8 cellular contexts compared by ENCODE assay signal in genomic region chr1:148522561-148523204, GRCh38. TPM values are rescaled to one million over a fixed set of nuclear protein-coding genes. Genes with fewer than 3 reads are reported as not detected.
DNase-seq lines count a peak whose midpoint lies in the region; ATAC-seq, FAIRE-seq and TF ChIP-seq lines count a peak whose summit lies in the region.
"Not testable (repeated sequence)": the region's sequence is repeated elsewhere in the genome, so short reads cannot be mapped to it uniquely, and the experiment has no call there.

No MANE protein-coding gene starts in this region.

- peak overlapping the region in 1 of 2 donors; percentile 51 for H3K9ac ChIP-seq in kidney (ENCODE audit: low read length in 2 of 2)

- not testable (repeated sequence) for H3K27me3 ChIP-seq in ACC112 (ENCODE audit: insufficient read depth, low read length)

- not testable (repeated sequence) for H3K9me3 ChIP-seq in kidney (ENCODE audit: control insufficient read depth in 1 of 2, low read length in 2 of 2)

- not testable (repeated sequence) for H3K79me2 ChIP-seq in ACC112 (ENCODE audit: control insufficient read depth, insufficient read depth, low read length, unreplicated experiment)

- not testable (repeated sequence) for H3K4me1 ChIP-seq in ACC112 (ENCODE audit: control insufficient read depth, insufficient read depth, low read length, unreplicated experiment); kidney (ENCODE audit: control insufficient read depth in 1 of 2, insufficient read depth in 1 of 2, low read depth in 1 of 2, low read length in 2 of 2)

- not testable (repeated sequence) for H2AFZ ChIP-seq in ACC112 (ENCODE audit: low read length, unreplicated experiment)

- intact Hi-C loops in kidney (cut with DNase I): not testable (repeated sequence)

- FAIRE-seq in kidney (lab: Jason Lieb, UNC): not testable (repeated sequence)

- ATAC-seq in GM18907 (IDR thresholded peaks at IDR 0.05; ENCODE audit: unreplicated experiment) (peak; percentile 91), HG03095 (IDR thresholded peaks at IDR 0.05; ENCODE audit: unreplicated experiment) (peak; percentile 74)

- DNase-seq in NCI-H345 (lab: John Stamatoyannopoulos, UW) (peak; percentile 99), kidney (peak; percentile 94), smooth muscle cell of the brain vasculature (ENCODE audit: low read depth, low spot score) (peak; percentile 94)
- peak; percentile 81 for DNase-seq in activated CD4-positive, CD25-positive, alpha-beta regulatory T cell treated with anti-CD3 and anti-CD28 coated beads, Interleukin-2, amount 50 U/mL, for 16 hours (ENCODE audit: low read depth, low spot score)
- peak; percentile 92 for DNase-seq in central memory CD4-positive, alpha-beta T cell

- not testable (repeated sequence) for TF ChIP-seq CTCF in kidney (IDR thresholded peaks at IDR 0.05; ENCODE audit: borderline replicate concordance, extremely low read depth, insufficient read depth)

- H3K4me3 ChIP-seq in ACC112 (ENCODE audit: low read depth, low read length): peak overlapping the region; percentile 67
- H3K4me3 ChIP-seq in kidney (ENCODE audit: low read length in 2 of 2): peak overlapping the region; percentile 61 to 75

- H3K36me3 ChIP-seq in ACC112 (ENCODE audit: insufficient read depth, low read length); kidney (ENCODE audit: control insufficient read depth in 1 of 2, insufficient read depth in 2 of 2, low read length in 2 of 2): not testable (repeated sequence)

- H3K27ac ChIP-seq in ACC112 (ENCODE audit: low read depth, low read length): peak overlapping the region; percentile 37; the same call in 1 of the 2 replicates
- H3K27ac ChIP-seq in kidney (ENCODE audit: low read depth in 2 of 2, low read length in 2 of 2): peak overlapping the region; percentile 72 to 79

RNA-seq across cellular contexts. Expression of gene PPIAL4G, which starts 39.6 kb away (rescaled TPM):
- 0.35 TPM for total RNA-seq in kidney
- not detected for polyA plus RNA-seq in kidney (ENCODE audit: insufficient read depth, low read depth, low replicate concordance)

Comparison
In these comparisons a context has a peak if more than half of its experiments do, and no peak if none do; other contexts are left out.
1. Peak in every context shown above with its lines: DNase-seq, ATAC-seq, H3K4me3 ChIP-seq and H3K27ac ChIP-seq.